In genomic region chr15:68034719-68035293, GRCh38 we compare ENCODE assay signal across 24 cellular contexts.
"Had no signal": no experiment of that assay in that cellular context is flagged by ENCODE, and none has a peak within 500 bp of the region (broad histone marks: within the 10 kb centered on the region; RNA-seq: fewer than 3 reads in every experiment).

No MANE protein-coding gene starts in this region.

- FAIRE-seq: endometrium, pancreas, small intestine had no signal

- H3K27me3 ChIP-seq: colonic mucosa, pancreas, right lobe of liver, stomach, thyroid gland, vagina had no signal

- H3K27ac Mint-ChIP-seq: effector memory CD8-positive, alpha-beta T cell; immature natural killer cell; natural killer cell; progenitor cell of endocrine pancreas had no signal

- H3K36me3 ChIP-seq: colonic mucosa, esophagus squamous epithelium, lower lobe of right lung, pancreas, right lobe of liver, stomach, thyroid gland, vagina had no signal

- H3K36me3 Mint-ChIP-seq: immature natural killer cell had no signal

- H3K4me1 ChIP-seq: colonic mucosa, esophagus squamous epithelium, pancreas, right lobe of liver, thyroid gland, vagina had no signal

- H3K9me3 ChIP-seq: colonic mucosa, esophagus squamous epithelium, lower lobe of right lung, pancreas, right lobe of liver, stomach, thyroid gland, vagina had no signal

- H3K27ac ChIP-seq: colonic mucosa, esophagus squamous epithelium, lower lobe of right lung, pancreas, right lobe of liver, stomach, thyroid gland, vagina had no signal

- H3K4me3 Mint-ChIP-seq: effector memory CD8-positive, alpha-beta T cell; immature natural killer cell; natural killer cell had no signal

- ATAC-seq: effector memory CD8-positive, alpha-beta T cell; left ventricle myocardium superior; lower lobe of right lung; natural killer cell; pancreas had no signal

- H3K4me3 ChIP-seq: colonic mucosa, esophagus squamous epithelium, lower lobe of right lung, pancreas, right lobe of liver, stomach, thyroid gland, vagina had no signal

- DNase-seq: colonic mucosa; effector memory CD8-positive, alpha-beta T cell; erythroblast; esophagus squamous epithelium; foreskin melanocyte; hypothalamus; immature natural killer cell; islet precursor cell; kidney glomerular epithelial cell; left ventricle myocardium superior; lower lobe of right lung; natural killer cell; pancreas; right lobe of liver; small intestine; stimulated activated CD4-positive, alpha-beta T cell treated with anti-CD3 and anti-CD28 coated beads, Interleukin-15, amount 100 ng/mL, for 24 hours; stimulated activated CD4-positive, alpha-beta T cell treated with anti-CD3 and anti-CD28 coated beads, Interleukin-2, amount 100 ng/mL, for 48 hours; stimulated activated naive CD4-positive, alpha-beta T cell treated with Interleukin-2 at 50 U/mL for 16 hours; stomach; thyroid gland; trophoblast cell had no signal

- H3K27me3 Mint-ChIP-seq: progenitor cell of endocrine pancreas had no signal
